ENCODE assay signal across 10 cellular contexts in genomic region chr1:8352886-8353285, GRCh38. TPM values are rescaled to one million over a fixed set of nuclear protein-coding genes. Genes with fewer than 3 reads are reported as not detected.
DNase-seq lines count a peak whose midpoint lies in the region; ATAC-seq and TF ChIP-seq lines count a peak whose summit lies in the region.
"Had no signal": no experiment of that assay in that cellular context is flagged by ENCODE, and none has a peak within 500 bp of the region (broad histone marks: within the 10 kb centered on the region; RNA-seq: fewer than 3 reads in every experiment).

No MANE protein-coding gene starts in this region.

- WGBS in heart right ventricle, 2 donors, result 37 to 43% methylated on average over 6 of the region's 6 CpGs

- H2AFZ ChIP-seq in parathyroid adenoma, result no peak overlapping the region

- H3K4me3 ChIP-seq in heart right ventricle, result no peak overlapping the region
- H3K4me3 ChIP-seq in parathyroid adenoma (ENCODE audit: low read depth, low read length), result no peak overlapping the region
- H3K4me3 ChIP-seq in uterus, result no peak overlapping the region
- H3K4me3 ChIP-seq in colonic mucosa, result no peak overlapping the region

- intact Hi-C loops in Right ventricle myocardium superior (cut with DNase I), result no loop called here
- intact Hi-C loops in Right ventricle myocardium inferior (cut with DNase I), result no loop called here
- intact Hi-C loops in heart right ventricle (cut with DNase I), result loop anchor here in 5 of 10 donors (5.0 to 10.0 kb wide), 6 partner anchors 62 to 376 kb away; no protein-coding TSS in a partner anchor
- intact Hi-C loops in uterus (cut with DNase I; ENCODE audit: low total_unique reads), result no loop called here
- intact Hi-C loops in colonic mucosa (cut with DNase I), result no loop called here

- H3K4me2 ChIP-seq in parathyroid adenoma (ENCODE audit: low read length), result no peak overlapping the region

- H3K27ac ChIP-seq in heart right ventricle (peak overlapping the region; percentile 59 to 93 (median 78)), parathyroid adenoma (peak overlapping the region; percentile 51), uterus (peak overlapping the region; percentile 70 to 76), colonic mucosa (no peak overlapping the region)

- no peak overlapping the region for H3K9ac ChIP-seq in parathyroid adenoma
- no peak overlapping the region for H3K9ac ChIP-seq in colonic mucosa (ENCODE audit: low read depth in 2 of 2, low read length in 2 of 2)

- peak; percentile 43 for DNase-seq in Right ventricle myocardium superior
- DNase-seq in Right ventricle myocardium inferior (ENCODE audit: missing footprints), result no peak
- no peak for DNase-seq in heart right ventricle
- peak; percentile 18 to 20 for DNase-seq in uterus
- no peak for DNase-seq in COR-L47 (lab: John Stamatoyannopoulos, UW)
- no peak for DNase-seq in colonic mucosa
- DNase-seq: DMS53; naive thymus-derived CD8-positive, alpha-beta T cell had no signal

- H3K27me3 ChIP-seq in heart right ventricle, result no peaks in the 10 kb centered on the region
- no peaks in the 10 kb centered on the region for H3K27me3 ChIP-seq in parathyroid adenoma (ENCODE audit: control insufficient read depth, insufficient read depth, low read length)
- no peaks in the 10 kb centered on the region for H3K27me3 ChIP-seq in uterus
- H3K27me3 ChIP-seq in colonic mucosa, result no peaks in the 10 kb centered on the region

- TF ChIP-seq CTCF in heart right ventricle (IDR thresholded peaks at IDR 0.05) (no peak), parathyroid adenoma (IDR thresholded peaks at IDR 0.05) (no peak), uterus (IDR thresholded peaks at IDR 0.05) (no peak), colonic mucosa (IDR thresholded peaks at IDR 0.05) (no peak)

- no peaks in the 10 kb centered on the region for H3K9me3 ChIP-seq in heart right ventricle
- no peaks in the 10 kb centered on the region for H3K9me3 ChIP-seq in parathyroid adenoma (ENCODE audit: control insufficient read depth, low read length)
- H3K9me3 ChIP-seq in uterus, result no peaks in the 10 kb centered on the region
- no peaks in the 10 kb centered on the region for H3K9me3 ChIP-seq in colonic mucosa

- ATAC-seq in Right ventricle myocardium superior (ENCODE audit: poor library complexity), result no peak
- no peak for ATAC-seq in Right ventricle myocardium inferior
- peak in 3 of 8 donors; percentile 13 to 31 (median 31) for ATAC-seq in heart right ventricle
- ATAC-seq in HG03520 (IDR thresholded peaks at IDR 0.05; ENCODE audit: unreplicated experiment), result no peak
- ATAC-seq: naive thymus-derived CD8-positive, alpha-beta T cell had no signal

- TF ChIP-seq POLR2A in uterus (IDR thresholded peaks at IDR 0.05), result no peak

- H3K4me1 ChIP-seq in heart right ventricle, result peaks cover 22 to 83% (median 65%) of the 10 kb centered on the region in 9 donors
- H3K4me1 ChIP-seq in parathyroid adenoma, result no peaks in the 10 kb centered on the region
- no peaks in the 10 kb centered on the region for H3K4me1 ChIP-seq in uterus
- no peaks in the 10 kb centered on the region for H3K4me1 ChIP-seq in colonic mucosa

- peaks cover 0 to 59% (median 32%) of the 10 kb centered on the region in 9 donors for H3K36me3 ChIP-seq in heart right ventricle
- no peaks in the 10 kb centered on the region for H3K36me3 ChIP-seq in parathyroid adenoma (ENCODE audit: control insufficient read depth, insufficient read depth, low read length)
- H3K36me3 ChIP-seq in uterus, result no peaks in the 10 kb centered on the region
- H3K36me3 ChIP-seq in colonic mucosa, result peaks cover 21% of the 10 kb centered on the region

- no peaks in the 10 kb centered on the region for H3K79me2 ChIP-seq in parathyroid adenoma

RNA-seq across cellular contexts. Expression of gene SLC45A1, which starts 35.0 kb away (rescaled TPM):
- total RNA-seq in Right ventricle myocardium superior (1.9 TPM), Right ventricle myocardium inferior (2.5 TPM), heart right ventricle (1 to 10 TPM in 7 of 10 donors, under 1 TPM in 3; 0.53 to 2.7 (median 1.5) TPM), uterus (10 to 100 TPM in 2 of 4 donors, 1 to 10 TPM in 1, under 1 TPM in 1; 0.51 to 13.8 (median 7.4) TPM), colonic mucosa (under 1 TPM; 0.27 to 0.42 TPM)
- 1 to 10 TPM; 3.2 to 4.1 TPM for polyA plus RNA-seq in heart right ventricle

Comparison
In these comparisons a context has a peak if more than half of its experiments do, and no peak if none do; other contexts are left out.
1. DNase-seq: peak in Right ventricle myocardium superior (single experiment) and uterus (2 of 2); none in Right ventricle myocardium inferior (single experiment), heart right ventricle (0 of 2), COR-L47 (single experiment) and colonic mucosa (single experiment).